1 cellular context compared by ENCODE assay signal in the genomic region with DNA sequence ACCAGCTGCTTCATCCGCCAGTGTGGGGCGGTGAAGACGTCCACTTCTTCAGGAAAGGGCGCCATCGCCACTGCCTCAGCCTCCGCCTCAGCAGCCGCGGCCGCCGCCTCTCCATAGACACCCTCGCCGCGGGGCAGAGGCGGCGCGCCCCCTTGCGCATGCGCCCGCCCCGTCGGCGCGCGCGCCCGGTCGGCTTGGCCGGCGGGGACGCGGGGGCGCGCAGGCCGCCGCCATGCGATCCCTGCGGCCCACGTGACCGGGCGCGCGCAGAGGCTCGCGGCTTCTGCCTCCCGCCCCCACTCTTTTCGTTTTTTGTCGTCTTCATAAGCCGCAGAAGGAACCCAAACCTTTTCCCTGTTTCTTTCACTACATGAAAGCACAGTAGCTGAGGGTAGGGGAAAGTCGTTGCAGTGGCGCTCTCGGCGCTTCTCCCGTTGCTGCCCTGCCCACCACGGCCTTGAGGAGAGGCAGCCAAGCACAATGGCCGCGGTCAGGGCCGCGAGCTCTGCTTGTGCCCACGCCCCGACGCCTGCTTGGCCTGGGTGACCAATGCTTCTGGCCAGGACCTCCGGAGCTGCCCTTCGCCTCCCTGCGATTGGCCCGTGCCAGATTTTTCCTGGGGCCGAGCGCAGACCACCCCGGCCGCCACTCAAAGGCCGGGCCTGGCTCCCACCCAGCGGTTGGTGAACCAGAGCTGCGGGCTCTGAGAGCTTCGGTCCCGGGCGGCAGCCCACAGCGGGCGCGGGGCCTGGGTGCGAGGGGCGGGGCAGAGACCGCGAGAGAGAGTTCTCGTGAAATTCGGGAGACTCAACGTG.
A peak's percentile ranks its signal among the peaks of the same experiment; 100 is the strongest.
TF ChIP-seq lines count a peak whose summit lies in the region.

A gene with protein sequence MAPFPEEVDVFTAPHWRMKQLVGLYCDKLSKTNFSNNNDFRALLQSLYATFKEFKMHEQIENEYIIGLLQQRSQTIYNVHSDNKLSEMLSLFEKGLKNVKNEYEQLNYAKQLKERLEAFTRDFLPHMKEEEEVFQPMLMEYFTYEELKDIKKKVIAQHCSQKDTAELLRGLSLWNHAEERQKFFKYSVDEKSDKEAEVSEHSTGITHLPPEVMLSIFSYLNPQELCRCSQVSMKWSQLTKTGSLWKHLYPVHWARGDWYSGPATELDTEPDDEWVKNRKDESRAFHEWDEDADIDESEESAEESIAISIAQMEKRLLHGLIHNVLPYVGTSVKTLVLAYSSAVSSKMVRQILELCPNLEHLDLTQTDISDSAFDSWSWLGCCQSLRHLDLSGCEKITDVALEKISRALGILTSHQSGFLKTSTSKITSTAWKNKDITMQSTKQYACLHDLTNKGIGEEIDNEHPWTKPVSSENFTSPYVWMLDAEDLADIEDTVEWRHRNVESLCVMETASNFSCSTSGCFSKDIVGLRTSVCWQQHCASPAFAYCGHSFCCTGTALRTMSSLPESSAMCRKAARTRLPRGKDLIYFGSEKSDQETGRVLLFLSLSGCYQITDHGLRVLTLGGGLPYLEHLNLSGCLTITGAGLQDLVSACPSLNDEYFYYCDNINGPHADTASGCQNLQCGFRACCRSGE (minus strand): TSS at position 135 of the 815 bp plus-strand sequence. CDS start 70 bp downstream, at position 65.

TF ChIP-seq in IMR-90, 13 proteins besides CTCF, POLR2A, EP300 and RAD21:
- TF ChIP-seq FOS (IDR thresholded peaks at IDR 0.05; ENCODE audit: low read depth, low read length) (no peak), NFE2L2 (IDR thresholded peaks at IDR 0.05; ENCODE audit: low read depth, low read length) (no peak), MXI1 (IDR thresholded peaks at IDR 0.05; ENCODE audit: borderline replicate concordance, low read depth, low read length) (0 out of 2 replicates have a peak, but pooled peaks have one; percentile 26), SMC3 (IDR thresholded peaks at IDR 0.05; ENCODE audit: low read depth, low read length) (no peak), CEBPB (IDR thresholded peaks at IDR 0.05; ENCODE audit: low read depth, low read length) (no peak), MAFK (IDR thresholded peaks at IDR 0.05; ENCODE audit: low read depth, low read length) (no peak), CHD1 (IDR thresholded peaks at IDR 0.05; ENCODE audit: low read depth, low read length) (no peak), RFX5 (IDR thresholded peaks at IDR 0.05; ENCODE audit: low read depth, low read length) (no peak), RCOR1 (IDR thresholded peaks at IDR 0.05; ENCODE audit: insufficient replicate concordance, low read length) (no peak), BHLHE40 (IDR thresholded peaks at IDR 0.05; ENCODE audit: low read depth, low read length) (peak; percentile 41; the same call in 1 of the 2 replicates), MAZ (IDR thresholded peaks at IDR 0.05; ENCODE audit: borderline replicate concordance, low read depth, low read length) (no peak)
- TF ChIP-seq, protein P1, sequence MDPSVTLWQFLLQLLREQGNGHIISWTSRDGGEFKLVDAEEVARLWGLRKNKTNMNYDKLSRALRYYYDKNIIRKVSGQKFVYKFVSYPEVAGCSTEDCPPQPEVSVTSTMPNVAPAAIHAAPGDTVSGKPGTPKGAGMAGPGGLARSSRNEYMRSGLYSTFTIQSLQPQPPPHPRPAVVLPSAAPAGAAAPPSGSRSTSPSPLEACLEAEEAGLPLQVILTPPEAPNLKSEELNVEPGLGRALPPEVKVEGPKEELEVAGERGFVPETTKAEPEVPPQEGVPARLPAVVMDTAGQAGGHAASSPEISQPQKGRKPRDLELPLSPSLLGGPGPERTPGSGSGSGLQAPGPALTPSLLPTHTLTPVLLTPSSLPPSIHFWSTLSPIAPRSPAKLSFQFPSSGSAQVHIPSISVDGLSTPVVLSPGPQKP (IDR thresholded peaks at IDR 0.05; ENCODE audit: borderline replicate concordance, low read depth, low read length): no peak
- TF ChIP-seq, protein P2, sequence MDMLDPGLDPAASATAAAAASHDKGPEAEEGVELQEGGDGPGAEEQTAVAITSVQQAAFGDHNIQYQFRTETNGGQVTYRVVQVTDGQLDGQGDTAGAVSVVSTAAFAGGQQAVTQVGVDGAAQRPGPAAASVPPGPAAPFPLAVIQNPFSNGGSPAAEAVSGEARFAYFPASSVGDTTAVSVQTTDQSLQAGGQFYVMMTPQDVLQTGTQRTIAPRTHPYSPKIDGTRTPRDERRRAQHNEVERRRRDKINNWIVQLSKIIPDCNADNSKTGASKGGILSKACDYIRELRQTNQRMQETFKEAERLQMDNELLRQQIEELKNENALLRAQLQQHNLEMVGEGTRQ (IDR thresholded peaks at IDR 0.05; ENCODE audit: low read depth, low read length): peak; percentile 97
